ENCODE assay signal across 14 cellular contexts in the genomic region with DNA sequence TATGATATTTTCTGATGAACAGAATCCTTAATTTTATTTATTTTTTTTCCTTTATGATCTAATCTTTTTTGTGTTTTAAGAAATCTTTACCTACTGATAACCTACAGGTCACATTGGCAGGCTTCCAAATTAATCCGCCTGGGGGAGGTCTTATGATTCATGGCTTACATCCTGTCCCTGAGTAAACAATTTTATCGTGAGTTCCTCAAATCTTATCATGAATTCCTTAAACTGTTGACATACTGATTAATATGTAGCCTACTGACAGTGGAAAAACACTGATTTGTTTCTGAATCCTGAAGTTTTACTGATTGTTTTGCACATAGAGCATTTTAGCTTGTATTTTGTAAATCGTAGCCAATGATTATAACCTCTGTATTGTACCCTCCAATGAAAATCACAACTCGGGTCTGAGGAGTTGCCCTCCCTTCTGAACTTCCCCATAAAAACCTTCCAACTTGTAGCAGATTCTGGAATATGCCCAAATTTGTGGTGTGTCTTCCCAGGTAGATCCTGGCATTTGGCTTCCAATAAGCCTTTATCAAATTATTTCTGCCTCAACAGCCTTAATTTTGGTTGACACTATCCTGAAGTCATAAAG.
DNase-seq lines count a peak whose midpoint lies in the region; ATAC-seq lines count a peak whose summit lies in the region.
"Had no signal": no experiment of that assay in that cellular context is flagged by ENCODE, and none has a peak within 500 bp of the region (broad histone marks: within the 10 kb centered on the region; RNA-seq: fewer than 3 reads in every experiment).

No MANE protein-coding gene starts in this region.

- peak; percentile 70 for ATAC-seq in left colon
- no peak for ATAC-seq in HG03457 (IDR thresholded peaks at IDR 0.05; ENCODE audit: unreplicated experiment)

- intact Hi-C loops in left colon (cut with DNase I, micrococcal nuclease): no loop called here

- DNase-seq in A172 (ENCODE audit: low spot score): peak; percentile 82
- peak; percentile 18 for DNase-seq in HK-2 (ENCODE audit: unreplicated experiment)
- peak; percentile 48 for DNase-seq in astrocyte of the hippocampus (ENCODE audit: low read depth, low spot score)
- DNase-seq in left colon: peak; percentile 27 to 46
- DNase-seq in Kasumi-1 (lab: John Stamatoyannopoulos, UW): no peak
- no peak for DNase-seq in 8988T
- DNase-seq in H4 (ENCODE audit: low spot score): no peak
- DNase-seq: activated CD4-positive, alpha-beta T cell treated with anti-CD3 and anti-CD28 coated beads, Interleukin-2, amount 50 U/mL, for 48 hours; activated gamma-delta T cell; HCEC 1CT; islet precursor cell; NCI-H1930; stimulated activated CD8-positive, alpha-beta memory T cell treated with anti-CD3 and anti-CD28 coated beads, Interleukin-4, amount 100 ng/mL, for 48 hours had no signal

Comparison
In these comparisons a context has a peak if more than half of its experiments do, and no peak if none do; other contexts are left out.
1. DNase-seq: peak in A172 (single experiment), HK-2 (single experiment), astrocyte of the hippocampus (single experiment) and left colon (2 of 2); none in Kasumi-1 (0 of 2), 8988T (single experiment) and H4 (single experiment).